ENCODE assay signal across 11 cellular contexts in genomic region chr9:110027624-110028023, GRCh38.
A peak's percentile ranks its signal among the peaks of the same experiment; 100 is the strongest.
DNase-seq lines count a peak whose midpoint lies in the region; ATAC-seq, FAIRE-seq and TF ChIP-seq lines count a peak whose summit lies in the region.
"Had no signal": no experiment of that assay in that cellular context is flagged by ENCODE, and none has a peak within 500 bp of the region (broad histone marks: within the 10 kb centered on the region; RNA-seq: fewer than 3 reads in every experiment).

No MANE protein-coding gene starts in this region.

- H3K27me3 ChIP-seq in lower lobe of right lung (ENCODE audit: low read depth): no peaks in the 10 kb centered on the region
- no peaks in the 10 kb centered on the region for H3K27me3 ChIP-seq in small intestine (ENCODE audit: control insufficient read depth in 2 of 2, insufficient read depth in 2 of 2, low read length in 2 of 2)

- H3K4me3 ChIP-seq in lower lobe of right lung: no peak overlapping the region
- H3K4me3 ChIP-seq in small intestine (ENCODE audit: low read depth in 1 of 2, low read length in 2 of 2): no peak overlapping the region

- no peak for FAIRE-seq in small intestine (lab: Jason Lieb, UNC)

- no peak for TF ChIP-seq CTCF in lower lobe of right lung (IDR thresholded peaks at IDR 0.05)

- WGBS in small intestine, 3 donors: 50 to 81% (median 69%) methylated on average over 6 of the region's 6 CpGs

- H3K9me3 ChIP-seq in lower lobe of right lung (no peaks in the 10 kb centered on the region), small intestine (ENCODE audit: control insufficient read depth, low read depth) (no peaks in the 10 kb centered on the region)

- DNase-seq in A172 (ENCODE audit: low spot score) (peak; percentile 81), NCI-H1930 (lab: John Stamatoyannopoulos, UW) (peak; percentile 25 to 45), dermis microvascular lymphatic vessel endothelial cell (ENCODE audit: low read depth in 2 of 2) (peak; percentile 92 to 96), lower lobe of right lung (no peak), small intestine (no peak), SW480 (ENCODE audit: low spot score) (no peak)
- no peak for DNase-seq in stimulated activated CD4-positive, alpha-beta T cell treated with anti-CD3 and anti-CD28 coated beads, Interleukin-12 subunit alpha, Interleukin-12 subunit beta, amount 100 ng/mL, for 4 hours
- DNase-seq: activated CD4-positive, alpha-beta memory T cell treated with anti-CD3 and anti-CD28 coated beads, Interleukin-2, amount 10 ng/mL, durations not matched to agents 7 days and 5 days had no signal

- H3K27ac ChIP-seq in lower lobe of right lung: no peak overlapping the region
- no peak overlapping the region for H3K27ac ChIP-seq in small intestine (ENCODE audit: low read depth in 1 of 2, low read length in 1 of 2)
- H3K27ac ChIP-seq: C4-2B, parathyroid adenoma had no signal

- ATAC-seq in lower lobe of right lung (peak; percentile 27 to 31), HG02852 (IDR thresholded peaks at IDR 0.05; ENCODE audit: unreplicated experiment) (no peak)

- intact Hi-C loops in lower lobe of right lung (cut with DNase I): no loop called here

- H3K4me1 ChIP-seq in lower lobe of right lung (peaks cover 19% of the 10 kb centered on the region), small intestine (ENCODE audit: control insufficient read depth in 2 of 2, insufficient read depth in 1 of 2, low read depth in 1 of 2, low read length in 1 of 2) (no peaks in the 10 kb centered on the region)
- H3K4me1 ChIP-seq: parathyroid adenoma had no signal

- H3K36me3 ChIP-seq in lower lobe of right lung (no peaks in the 10 kb centered on the region), small intestine (ENCODE audit: control insufficient read depth in 2 of 2, insufficient read depth in 2 of 2, low read length in 2 of 2) (no peaks in the 10 kb centered on the region)

Comparison
In these comparisons a context has a peak if more than half of its experiments do, and no peak if none do; other contexts are left out.
1. DNase-seq: peak in A172 (single experiment), NCI-H1930 (2 of 2) and dermis microvascular lymphatic vessel endothelial cell (2 of 2); none in lower lobe of right lung (single experiment), small intestine (single experiment), stimulated activated CD4-positive, alpha-beta T cell treated with anti-CD3 and anti-CD28 coated beads, Interleukin-12 subunit alpha, Interleukin-12 subunit beta, amount 100 ng/mL, for 4 hours (single experiment) and SW480 (single experiment).